Comparison of ENCODE assay signal across 19 cellular contexts in genomic region chr7:73622527-73622908, GRCh38. TPM values are rescaled to one million over a fixed set of nuclear protein-coding genes. Genes with fewer than 3 reads are reported as not detected.
DNase-seq lines count a peak whose midpoint lies in the region; ATAC-seq and TF ChIP-seq lines count a peak whose summit lies in the region.
"Had no signal": no experiment of that assay in that cellular context is flagged by ENCODE, and none has a peak within 500 bp of the region (broad histone marks: within the 10 kb centered on the region; RNA-seq: fewer than 3 reads in every experiment).

No MANE protein-coding gene starts in this region.

- H3K36me3 ChIP-seq in ACC112 (ENCODE audit: insufficient read depth, low read length) (no peaks in the 10 kb centered on the region), Peyer's patch (no peaks in the 10 kb centered on the region), iPS DF 6.9 (ENCODE audit: control insufficient read depth, insufficient read depth, low read length) (no peaks in the 10 kb centered on the region), neural progenitor cell (no peaks in the 10 kb centered on the region), testis (ENCODE audit: low read depth, missing control alignments) (no peaks in the 10 kb centered on the region)
- H3K36me3 ChIP-seq: tibial artery had no signal

- TF ChIP-seq POLR2A in Peyer's patch (IDR thresholded peaks at IDR 0.05) (no peak), testis (IDR thresholded peaks at IDR 0.05) (no peak)

- no peaks in the 10 kb centered on the region for H3K36me3 Mint-ChIP-seq in neural progenitor cell
- H3K36me3 Mint-ChIP-seq: activated CD8-positive, alpha-beta memory T cell treated with anti-CD3 and anti-CD28 coated beads, Interleukin-2, amount 10 ng/mL, durations not matched to agents 7 days and 5 days had no signal

- WGBS in iPS DF 6.9 (ENCODE audit: insufficient coverage, insufficient read length), result no CpG with 5 or more reads among the region's 2 CpGs
- WGBS in testis, 2 donors, result 37% methylated on average over 2 of the region's 2 CpGs; no CpG with 5 or more reads in 1 of the 2 donors

- peaks cover 4% of the 10 kb centered on the region for H3F3A ChIP-seq in neural progenitor cell (ENCODE audit: low read depth)

- no peaks in the 10 kb centered on the region for H3K79me2 ChIP-seq in ACC112 (ENCODE audit: control insufficient read depth, insufficient read depth, low read length, unreplicated experiment)
- H3K79me2 ChIP-seq in neural progenitor cell (ENCODE audit: low read depth), result no peaks in the 10 kb centered on the region

- H3K27me3 ChIP-seq in ACC112 (ENCODE audit: insufficient read depth, low read length) (peaks cover 34% of the 10 kb centered on the region), Peyer's patch (no peaks in the 10 kb centered on the region), iPS DF 6.9 (ENCODE audit: control insufficient read depth, insufficient read depth, low read length) (peaks cover 2% of the 10 kb centered on the region), neural progenitor cell (peaks cover 62% of the 10 kb centered on the region), testis (no peaks in the 10 kb centered on the region)

- H2AFZ ChIP-seq in ACC112 (ENCODE audit: low read length, unreplicated experiment) (no peak overlapping the region), neural progenitor cell (replicated peaks) (no peak overlapping the region)

- H3K4me1 ChIP-seq in ACC112 (ENCODE audit: control insufficient read depth, insufficient read depth, low read length, unreplicated experiment) (peaks cover 16% of the 10 kb centered on the region), Peyer's patch (peaks cover 0 to 16% (median 6%) of the 10 kb centered on the region in 4 donors), iPS DF 6.9 (ENCODE audit: control insufficient read depth, insufficient read depth, low read length) (peaks cover 3% of the 10 kb centered on the region; the same call in 1 of the 2 replicates), neural progenitor cell (peaks cover 15% of the 10 kb centered on the region), testis (peaks cover 15% of the 10 kb centered on the region)

- no peaks in the 10 kb centered on the region for H3K9me3 ChIP-seq in Peyer's patch
- H3K9me3 ChIP-seq in iPS DF 6.9 (ENCODE audit: control insufficient read depth, insufficient read depth, low read length), result no peaks in the 10 kb centered on the region
- no peaks in the 10 kb centered on the region for H3K9me3 ChIP-seq in neural progenitor cell (ENCODE audit: low read depth)
- H3K9me3 ChIP-seq in testis, result no peaks in the 10 kb centered on the region
- H3K9me3 ChIP-seq: tibial artery had no signal

- no peak for DNase-seq in Peyer's patch
- no peak for DNase-seq in iPS DF 6.9 (ENCODE audit: low read depth, low spot score)
- DNase-seq in neural progenitor cell (ENCODE audit: low spot score), result no peak
- DNase-seq in NCI-H1417 (lab: John Stamatoyannopoulos, UW), result no peak
- DNase-seq in SK-N-DZ (ENCODE audit: low spot score), result no peak
- DNase-seq in testis, result no peak
- DNase-seq: activated CD8-positive, alpha-beta memory T cell treated with anti-CD3 and anti-CD28 coated beads, Interleukin-2, amount 10 ng/mL, durations not matched to agents 7 days and 5 days; activated gamma-delta T cell treated with Interleukin-2 at 50 U/mL for 16 hours; hypothalamus; NK-92 treated with Interleukin-12 subunit alpha and Interleukin-12 subunit beta, amount 100 ng/mL, for 24 hours; SHP77; stimulated activated CD4-positive, alpha-beta T cell treated with anti-CD3 and anti-CD28 coated beads, Interleukin-2, amount 100 ng/mL, for 48 hours; stimulated activated CD8-positive, alpha-beta memory T cell treated with anti-CD3 and anti-CD28 coated beads, Interleukin-4, amount 100 ng/mL, for 48 hours; T-helper 2 cell had no signal

- no peak overlapping the region for H3K9ac ChIP-seq in neural progenitor cell

- intact Hi-C loops in testis (cut with DNase I; ENCODE audit: low total_unique reads), result no loop called here

- TF ChIP-seq CTCF in Peyer's patch (IDR thresholded peaks at IDR 0.05) (no peak), neural progenitor cell (IDR thresholded peaks at IDR 0.05) (no peak), testis (IDR thresholded peaks at IDR 0.05) (no peak)

- no peak overlapping the region for H3K27ac ChIP-seq in ACC112 (ENCODE audit: low read depth, low read length)
- peak overlapping the region in 3 of 4 donors; percentile 72 to 86 (median 81) for H3K27ac ChIP-seq in Peyer's patch
- no peak overlapping the region for H3K27ac ChIP-seq in iPS DF 6.9 (ENCODE audit: low read length)
- no peak overlapping the region for H3K27ac ChIP-seq in neural progenitor cell
- no peak overlapping the region for H3K27ac ChIP-seq in testis
- H3K27ac ChIP-seq: tibial artery had no signal

- H3K4me3 ChIP-seq in ACC112 (ENCODE audit: low read depth, low read length) (peak overlapping the region; percentile 75; the same call in 1 of the 2 replicates), Peyer's patch (peak overlapping the region in 3 of 4 donors; percentile 50 to 88 (median 84)), iPS DF 6.9 (ENCODE audit: low read length) (peak overlapping the region; percentile 83; the same call in 1 of the 2 replicates), neural progenitor cell (peak overlapping the region; percentile 59), testis (peak overlapping the region in 1 of 2 donors; percentile 75)

- H3K27ac Mint-ChIP-seq in neural progenitor cell, result no peak overlapping the region
- H3K27ac Mint-ChIP-seq: activated CD8-positive, alpha-beta memory T cell treated with anti-CD3 and anti-CD28 coated beads, Interleukin-2, amount 10 ng/mL, durations not matched to agents 7 days and 5 days had no signal

- H3K4me3 Mint-ChIP-seq in neural progenitor cell, result peak overlapping the region; percentile 69
- H3K4me3 Mint-ChIP-seq: activated CD8-positive, alpha-beta memory T cell treated with anti-CD3 and anti-CD28 coated beads, Interleukin-2, amount 10 ng/mL, durations not matched to agents 7 days and 5 days had no signal

- peaks cover 50% of the 10 kb centered on the region for H3K27me3 Mint-ChIP-seq in neural progenitor cell (ENCODE audit: insufficient read depth, low read depth)

- ATAC-seq in GM19463 (IDR thresholded peaks at IDR 0.05; ENCODE audit: unreplicated experiment), result no peak
- ATAC-seq: activated CD8-positive, alpha-beta memory T cell treated with anti-CD3 and anti-CD28 coated beads, Interleukin-2, amount 10 ng/mL, durations not matched to agents 7 days and 5 days had no signal

- peaks cover 7% of the 10 kb centered on the region for H3K4me1 Mint-ChIP-seq in neural progenitor cell
- H3K4me1 Mint-ChIP-seq: activated CD8-positive, alpha-beta memory T cell treated with anti-CD3 and anti-CD28 coated beads, Interleukin-2, amount 10 ng/mL, durations not matched to agents 7 days and 5 days had no signal

- H4K20me1 ChIP-seq in neural progenitor cell (ENCODE audit: low read depth), result peaks cover 13% of the 10 kb centered on the region

- H3K4me2 ChIP-seq in neural progenitor cell, result peak overlapping the region; percentile 88

- no peaks in the 10 kb centered on the region for H3K9me3 Mint-ChIP-seq in neural progenitor cell

RNA-seq across cellular contexts. Expression of gene MLXIPL, which starts 1.8 kb away (rescaled TPM):
- total RNA-seq in Peyer's patch (100 to 1,000 TPM; 114 to 465 (median 293) TPM), neural progenitor cell (ENCODE audit: low replicate concordance) (0.87 and 0.90 TPM in 2 replicates), testis (100 to 1,000 TPM; 160 to 215 TPM)
- not detected in 2 replicates for polyA plus RNA-seq in SK-N-DZ (2014; cell fraction: cytosol; rRNA removed)
- not detected in 2 replicates for polyA plus RNA-seq in SK-N-DZ (2014; cell fraction: nucleus; rRNA removed)
- polyA plus RNA-seq in testis (ENCODE audit: insufficient read depth, low read depth, low replicate concordance), result 34.2 TPM
- total RNA-seq: activated CD8-positive, alpha-beta memory T cell treated with anti-CD3 and anti-CD28 coated beads, Interleukin-2, amount 10 ng/mL, durations not matched to agents 7 days and 5 days; dermis microvascular lymphatic vessel endothelial cell had no signal
- polyA plus RNA-seq: AG04450 had no signal

RNA-seq across cellular contexts. Expression of gene TBL2, which starts 44.1 kb away (rescaled TPM):
- total RNA-seq in Peyer's patch (10 to 100 TPM; 35.6 to 61.9 (median 46.1) TPM), neural progenitor cell (ENCODE audit: low replicate concordance) (29.0 and 50.4 TPM in 2 replicates), testis (100 to 1,000 TPM; 211 to 224 TPM)
- polyA plus RNA-seq in SK-N-DZ (2014; cell fraction: cytosol; rRNA removed), result 58.0 and 67.5 TPM in 2 replicates
- polyA plus RNA-seq in SK-N-DZ (2014; cell fraction: nucleus; rRNA removed), result 49.1 and 71.2 TPM in 2 replicates
- 579 TPM for polyA plus RNA-seq in testis (ENCODE audit: insufficient read depth, low read depth, low replicate concordance)

RNA-seq across cellular contexts. Expression of gene VPS37D, which starts 45.1 kb away (rescaled TPM):
- 1 to 10 TPM in 3 of 4 donors, not detected in 1; 1.1 to 6.3 (median 5.0) TPM for total RNA-seq in Peyer's patch
- 7.0 and 24.6 TPM in 2 replicates for total RNA-seq in neural progenitor cell (ENCODE audit: low replicate concordance)
- polyA plus RNA-seq in SK-N-DZ (2014; cell fraction: cytosol; rRNA removed), result 7.9 and 12.0 TPM in 2 replicates
- 5.2 and 10.8 TPM in 2 replicates for polyA plus RNA-seq in SK-N-DZ (2014; cell fraction: nucleus; rRNA removed)
- total RNA-seq in testis, result 10 to 100 TPM; 15.0 to 24.8 TPM
- 10.3 TPM for polyA plus RNA-seq in testis (ENCODE audit: insufficient read depth, low read depth, low replicate concordance)
- total RNA-seq: activated CD8-positive, alpha-beta memory T cell treated with anti-CD3 and anti-CD28 coated beads, Interleukin-2, amount 10 ng/mL, durations not matched to agents 7 days and 5 days had no signal

Comparison
In these comparisons a context has a peak if more than half of its experiments do, and no peak if none do; other contexts are left out.
1. H3K27ac ChIP-seq: peak in Peyer's patch (3 of 4); none in ACC112 (single experiment), iPS DF 6.9 (single experiment), neural progenitor cell (single experiment) and testis (0 of 2).
2. RNA of gene MLXIPL, which starts 1.8 kb away (total RNA-seq): 114 to 465 TPM in Peyer's patch and 160 to 215 TPM in testis; 0.87 to 0.90 TPM in neural progenitor cell; every median in the first group is over 10 times any median in the second.